In genomic region chr1:40394456-40395172, GRCh38 we compare ENCODE assay signal across 9 cellular contexts. TPM values are rescaled to one million over a fixed set of nuclear protein-coding genes. Genes with fewer than 3 reads are reported as not detected.
DNase-seq lines count a peak whose midpoint lies in the region; ATAC-seq lines count a peak whose summit lies in the region.
"Had no signal": no experiment of that assay in that cellular context is flagged by ENCODE, and none has a peak within 500 bp of the region (broad histone marks: within the 10 kb centered on the region; RNA-seq: fewer than 3 reads in every experiment).

No MANE protein-coding gene starts in this region.

- peaks cover 84% of the 10 kb centered on the region for H3K4me1 Mint-ChIP-seq in activated CD8-positive, alpha-beta memory T cell treated with anti-CD3 and anti-CD28 coated beads, Interleukin-2, amount 10 ng/mL, durations not matched to agents 7 days and 5 days
- peaks cover 89% of the 10 kb centered on the region for H3K4me1 Mint-ChIP-seq in activated CD4-positive, alpha-beta T cell treated with anti-CD3 and anti-CD28 coated beads, Interleukin-2, amount 10 ng/mL, durations not matched to agents 7 days and 5 days

- no peak for DNase-seq in activated CD8-positive, alpha-beta memory T cell treated with anti-CD3 and anti-CD28 coated beads, Interleukin-2, amount 10 ng/mL, durations not matched to agents 7 days and 5 days
- DNase-seq in activated CD8-positive, alpha-beta memory T cell treated with anti-CD3 and anti-CD28 coated beads for 24 hours = no peak
- DNase-seq in activated CD4-positive, alpha-beta T cell treated with anti-CD3 and anti-CD28 coated beads, Interleukin-2, amount 10 ng/mL, durations not matched to agents 7 days and 5 days = no peak
- DNase-seq in fibroblast of gingiva (ENCODE audit: low read depth) (peak; percentile 35), RPMI8226 (no peak), anterior cingulate cortex (lab: John Stamatoyannopoulos, UW) (no peak)

- ATAC-seq in activated CD8-positive, alpha-beta memory T cell treated with anti-CD3 and anti-CD28 coated beads, Interleukin-2, amount 10 ng/mL, durations not matched to agents 7 days and 5 days = peak; percentile 88
- ATAC-seq in GM18907 (IDR thresholded peaks at IDR 0.05; ENCODE audit: unreplicated experiment) = no peak

- H3K36me3 Mint-ChIP-seq in activated CD8-positive, alpha-beta memory T cell treated with anti-CD3 and anti-CD28 coated beads, Interleukin-2, amount 10 ng/mL, durations not matched to agents 7 days and 5 days = peaks cover 46% of the 10 kb centered on the region
- peaks cover 54% of the 10 kb centered on the region for H3K36me3 Mint-ChIP-seq in activated CD4-positive, alpha-beta T cell treated with anti-CD3 and anti-CD28 coated beads, Interleukin-2, amount 10 ng/mL, durations not matched to agents 7 days and 5 days (ENCODE audit: low read depth)

- H3K4me3 Mint-ChIP-seq in activated CD8-positive, alpha-beta memory T cell treated with anti-CD3 and anti-CD28 coated beads, Interleukin-2, amount 10 ng/mL, durations not matched to agents 7 days and 5 days = peak overlapping the region; percentile 22
- H3K4me3 Mint-ChIP-seq in activated CD4-positive, alpha-beta T cell treated with anti-CD3 and anti-CD28 coated beads, Interleukin-2, amount 10 ng/mL, durations not matched to agents 7 days and 5 days = peak overlapping the region; percentile 1

- CTCF ChIA-PET in activated CD8-positive, alpha-beta memory T cell treated with anti-CD3 and anti-CD28 coated beads, Interleukin-2, amount 10 ng/mL, durations not matched to agents 7 days and 5 days (lab: Charles Lee) = interaction anchor here (2.7 to 6.8 kb wide), 2 partner anchors 9 to 10 kb away, joined by 9 to 32 read pairs; no protein-coding TSS in a partner anchor
- CTCF ChIA-PET in activated CD4-positive, alpha-beta T cell treated with anti-CD3 and anti-CD28 coated beads, Interleukin-2, amount 10 ng/mL, durations not matched to agents 7 days and 5 days (lab: Charles Lee) = interaction anchor here (1.1 to 2.3 kb wide), 3 partner anchors 9 to 242 kb away, joined by 5 to 6 read pairs (median 5); no protein-coding TSS in a partner anchor

- peak overlapping the region; percentile 85 for H3K27ac Mint-ChIP-seq in activated CD8-positive, alpha-beta memory T cell treated with anti-CD3 and anti-CD28 coated beads, Interleukin-2, amount 10 ng/mL, durations not matched to agents 7 days and 5 days
- H3K27ac Mint-ChIP-seq in activated CD4-positive, alpha-beta T cell treated with anti-CD3 and anti-CD28 coated beads, Interleukin-2, amount 10 ng/mL, durations not matched to agents 7 days and 5 days = peak overlapping the region; percentile 90

- H3K27ac ChIP-seq in temporal lobe (ENCODE audit: low read depth, low read length) = peak overlapping the region; percentile 52
- H3K27ac ChIP-seq: breast epithelium had no signal

- H3K27me3 Mint-ChIP-seq in activated CD8-positive, alpha-beta memory T cell treated with anti-CD3 and anti-CD28 coated beads, Interleukin-2, amount 10 ng/mL, durations not matched to agents 7 days and 5 days = no peaks in the 10 kb centered on the region
- H3K27me3 Mint-ChIP-seq in activated CD4-positive, alpha-beta T cell treated with anti-CD3 and anti-CD28 coated beads, Interleukin-2, amount 10 ng/mL, durations not matched to agents 7 days and 5 days = no peaks in the 10 kb centered on the region

- POLR2A ChIA-PET in activated CD4-positive, alpha-beta T cell treated with anti-CD3 and anti-CD28 coated beads, Interleukin-2, amount 10 ng/mL, durations not matched to agents 7 days and 5 days (lab: Charles Lee) = no interaction called here

- no peaks in the 10 kb centered on the region for H3K9me3 Mint-ChIP-seq in activated CD8-positive, alpha-beta memory T cell treated with anti-CD3 and anti-CD28 coated beads, Interleukin-2, amount 10 ng/mL, durations not matched to agents 7 days and 5 days (ENCODE audit: low read depth)
- no peaks in the 10 kb centered on the region for H3K9me3 Mint-ChIP-seq in activated CD4-positive, alpha-beta T cell treated with anti-CD3 and anti-CD28 coated beads, Interleukin-2, amount 10 ng/mL, durations not matched to agents 7 days and 5 days

RNA-seq across cellular contexts. Expression of gene SMAP2, which starts 21.1 kb away (rescaled TPM):
- 100 to 1,000 TPM; 116 to 145 TPM for total RNA-seq in activated CD8-positive, alpha-beta memory T cell treated with anti-CD3 and anti-CD28 coated beads, Interleukin-2, amount 10 ng/mL, durations not matched to agents 7 days and 5 days
- 100 to 1,000 TPM; 115 to 140 TPM for total RNA-seq in activated CD4-positive, alpha-beta T cell treated with anti-CD3 and anti-CD28 coated beads, Interleukin-2, amount 10 ng/mL, durations not matched to agents 7 days and 5 days
- 27.3 TPM for total RNA-seq in temporal lobe

RNA-seq across cellular contexts. Expression of gene ZFP69B, which starts 55.7 kb away (rescaled TPM):
- total RNA-seq in activated CD8-positive, alpha-beta memory T cell treated with anti-CD3 and anti-CD28 coated beads, Interleukin-2, amount 10 ng/mL, durations not matched to agents 7 days and 5 days = 1 to 10 TPM; 3.8 to 5.1 TPM
- 1 to 10 TPM; 3.0 to 3.5 TPM for total RNA-seq in activated CD4-positive, alpha-beta T cell treated with anti-CD3 and anti-CD28 coated beads, Interleukin-2, amount 10 ng/mL, durations not matched to agents 7 days and 5 days
- total RNA-seq in temporal lobe = 18.9 TPM
